ENCODE assay signal across 12 cellular contexts in the genomic region with DNA sequence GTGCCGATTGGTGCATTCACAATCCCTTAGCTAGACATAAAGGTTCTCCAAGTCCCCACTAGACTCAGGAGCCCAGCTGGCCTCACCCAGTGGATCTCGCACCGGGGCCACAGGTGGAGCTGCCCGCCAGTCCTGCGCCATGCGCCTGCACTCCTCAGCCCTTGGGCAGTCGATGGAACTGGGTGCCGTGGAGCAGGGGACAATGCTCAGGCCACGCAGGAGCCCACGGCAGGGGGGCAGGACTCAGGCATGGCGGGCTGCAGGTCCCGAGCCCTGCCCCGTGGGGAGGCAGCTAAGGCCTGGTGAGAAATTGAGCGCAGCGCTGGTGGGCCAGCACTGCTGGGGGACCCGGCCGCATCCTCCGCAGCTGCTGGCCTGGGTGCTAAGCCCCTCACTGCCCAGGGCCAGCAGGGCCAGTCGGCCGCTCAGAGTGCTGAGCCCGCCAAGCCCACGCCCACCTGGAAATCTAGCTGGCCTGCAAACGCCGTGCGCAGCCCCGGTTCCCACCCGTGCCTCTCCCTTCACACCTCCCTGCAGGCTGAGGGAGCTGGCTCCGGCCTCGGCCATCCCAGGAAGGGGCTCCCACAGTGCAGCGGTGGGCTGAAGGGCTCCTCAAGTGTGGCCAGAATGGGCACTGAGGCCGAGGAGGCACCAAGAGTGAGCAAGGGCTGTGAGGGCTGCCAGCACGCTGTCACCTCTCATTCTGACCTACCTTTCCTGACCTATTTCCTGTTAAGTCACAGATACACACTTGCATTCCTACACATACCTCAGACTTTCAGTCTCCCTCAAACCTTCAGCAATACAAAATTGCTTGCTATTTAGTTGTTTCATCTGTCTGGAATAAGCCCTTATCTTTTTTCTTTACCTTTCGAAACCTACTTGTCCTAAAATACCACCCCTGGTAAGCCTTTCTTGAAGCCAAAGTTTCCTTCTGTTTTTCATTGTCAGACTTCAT. TPM values are rescaled to one million over a fixed set of nuclear protein-coding genes. Genes with fewer than 3 reads are reported as not detected.
DNase-seq lines count a peak whose midpoint lies in the region; ATAC-seq, FAIRE-seq and TF ChIP-seq lines count a peak whose summit lies in the region.
"Had no signal": no experiment of that assay in that cellular context is flagged by ENCODE, and none has a peak within 500 bp of the region (broad histone marks: within the 10 kb centered on the region; RNA-seq: fewer than 3 reads in every experiment).

No MANE protein-coding gene starts in this region.

- H3K27ac ChIP-seq in endothelial cell of umbilical vein (ENCODE audit: insufficient read depth, low read depth, low read length): no peak overlapping the region
- no peak overlapping the region for H3K27ac ChIP-seq in pancreas
- H3K27ac ChIP-seq in ascending aorta: no peak overlapping the region
- H3K27ac ChIP-seq: brain microvascular endothelial cell, hepatocyte had no signal

- H3K9me1 ChIP-seq in endothelial cell of umbilical vein (replicated peaks; ENCODE audit: control insufficient read depth, extremely low read depth, insufficient read depth, low read length): no peaks in the 10 kb centered on the region

- H3K9me3 ChIP-seq in endothelial cell of umbilical vein (replicated peaks; ENCODE audit: control insufficient read depth, insufficient read depth, low read length) (no peaks in the 10 kb centered on the region), pancreas (no peaks in the 10 kb centered on the region), ascending aorta (no peaks in the 10 kb centered on the region)

- peaks cover 8% of the 10 kb centered on the region for H4K20me1 ChIP-seq in endothelial cell of umbilical vein (replicated peaks; ENCODE audit: control insufficient read depth, extremely low read depth, insufficient read depth, low read length)

- H3K36me3 ChIP-seq in endothelial cell of umbilical vein (ENCODE audit: control insufficient read depth in 2 of 2, extremely low read depth in 1 of 2, insufficient read depth in 2 of 2, low read length in 2 of 2): peaks cover 0 to 2% of the 10 kb centered on the region in 2 experiments
- no peaks in the 10 kb centered on the region for H3K36me3 ChIP-seq in pancreas
- H3K36me3 ChIP-seq in ascending aorta: peaks cover 0 to 5% of the 10 kb centered on the region in 2 donors

- WGBS in pancreas, 2 donors: 89 to 91% methylated on average over 33 of the region's 33 CpGs

- CTCF ChIA-PET in endothelial cell of umbilical vein (lab: Charles Lee): interaction anchor here (0.9 kb wide), 1 partner anchor 10 kb away, joined by 3 read pairs; no protein-coding TSS in a partner anchor

- H3K9ac ChIP-seq in endothelial cell of umbilical vein (replicated peaks; ENCODE audit: extremely low read depth, insufficient read depth, low read length): no peak overlapping the region

- no TSS peak for BruUV-seq in endothelial cell of umbilical vein (replicated peaks; lab: Mats Ljungman, UMichigan)

- H3K4me1 ChIP-seq in endothelial cell of umbilical vein (ENCODE audit: control insufficient read depth, extremely low read depth, insufficient read depth, low read length) (peaks cover 5% of the 10 kb centered on the region), pancreas (peaks cover 7 to 10% (median 10%) of the 10 kb centered on the region in 3 donors), ascending aorta (peaks cover 3 to 9% of the 10 kb centered on the region in 2 donors)

- no peak overlapping the region for H2AFZ ChIP-seq in endothelial cell of umbilical vein (ENCODE audit: low read depth, low read length)
- H2AFZ ChIP-seq: hepatocyte had no signal

- TF ChIP-seq CTCF in endothelial cell of umbilical vein (IDR thresholded peaks at IDR 0.05; ENCODE audit: extremely low read depth in 1 of 2, insufficient read depth in 1 of 2, low read depth in 1 of 2, low read length in 2 of 2) (no peak), pancreas (IDR thresholded peaks at IDR 0.05) (no peak), ascending aorta (IDR thresholded peaks at IDR 0.05) (no peak), omental fat pad (IDR thresholded peaks at IDR 0.05) (no peak)

- H3K79me2 ChIP-seq in endothelial cell of umbilical vein (ENCODE audit: control insufficient read depth, insufficient read depth, low read length): peaks cover 96% of the 10 kb centered on the region

- FAIRE-seq in endothelial cell of umbilical vein (lab: Jason Lieb, UNC): peak; percentile 62
- FAIRE-seq in pancreas (lab: Jason Lieb, UNC): no peak

- intact Hi-C loops in endothelial cell of umbilical vein (cut with micrococcal nuclease): no loop called here
- intact Hi-C loops in pancreas (cut with DNase I): no loop called here
- intact Hi-C loops in ascending aorta (cut with DNase I): no loop called here

- H3K4me3 ChIP-seq in endothelial cell of umbilical vein (replicated peaks in 1 of 3; ENCODE audit: insufficient read depth in 1 of 3, low read depth in 1 of 3, low read length in 3 of 3): no peak overlapping the region
- H3K4me3 ChIP-seq in pancreas: no peak overlapping the region
- H3K4me3 ChIP-seq in ascending aorta: no peak overlapping the region
- H3K4me3 ChIP-seq: hepatocyte had no signal

- H3K4me2 ChIP-seq in endothelial cell of umbilical vein (ENCODE audit: insufficient read depth, low read length): no peak overlapping the region
- H3K4me2 ChIP-seq: hepatocyte had no signal

- TF ChIP-seq POLR2A in endothelial cell of umbilical vein (IDR thresholded peaks at IDR 0.05; ENCODE audit: low read depth, low read length): no peak

- POLR2A ChIA-PET in endothelial cell of umbilical vein (lab: Charles Lee): no interaction called here

- ATAC-seq in SK-N-SH treated with all-trans-retinoic acid at 6 μM for 48 hours: peak; percentile 54; the same call in 2 of the 3 replicates
- ATAC-seq in pancreas: peak in 3 of 4 donors; percentile 38 to 58 (median 50)
- no peak for ATAC-seq in HG03045 (IDR thresholded peaks at IDR 0.05; ENCODE audit: unreplicated experiment)
- ATAC-seq in omental fat pad (ENCODE audit: low FRiP score): no peak
- ATAC-seq: left ventricle myocardium superior had no signal

- H3K27me3 ChIP-seq in endothelial cell of umbilical vein (ENCODE audit: control insufficient read depth in 2 of 2, insufficient read depth in 2 of 2, low read length in 2 of 2): no peaks in the 10 kb centered on the region
- no peaks in the 10 kb centered on the region for H3K27me3 ChIP-seq in pancreas
- no peaks in the 10 kb centered on the region for H3K27me3 ChIP-seq in ascending aorta
- H3K27me3 ChIP-seq: brain microvascular endothelial cell, hepatocyte had no signal

- dilution Hi-C loops in endothelial cell of umbilical vein (cut with MboI; ENCODE audit: extremely low pct_ligation_motif_present, low sequenced_read_pairs): no loop called here

- DNase-seq in activated CD8-positive, alpha-beta memory T cell treated with anti-CD3 and anti-CD28 coated beads, Interleukin-2, amount 50 U/mL, for 48 hours: peak; percentile 56
- no peak for DNase-seq in activated CD8-positive, alpha-beta memory T cell treated with anti-CD3 and anti-CD28 coated beads, Interleukin-2, amount 50 U/mL, for 4 hours
- no peak for DNase-seq in endothelial cell of umbilical vein (ENCODE audit: low read depth, low spot score)
- peak in 1 of 6 donors; percentile 56 for DNase-seq in pancreas
- no peak for DNase-seq in ascending aorta (ENCODE audit: low spot score in 2 of 2)
- no peak for DNase-seq in omental fat pad (ENCODE audit: low spot score)
- DNase-seq: brain microvascular endothelial cell, DMS 273 treated with DMSO at 0.1 percent for 48 hours, left ventricle myocardium superior had no signal

TF ChIP-seq in SK-N-SH treated with all-trans-retinoic acid at 6 μM for 48 hours, 23 proteins besides CTCF, POLR2A, EP300 and RAD21:
- TF ChIP-seq RARB (CRISPR knock-in tag; IDR thresholded peaks at IDR 0.05) (no peak), ISL1 (CRISPR knock-in tag; IDR thresholded peaks at IDR 0.05) (no peak), TCF4 (CRISPR knock-in tag; IDR thresholded peaks at IDR 0.05; ENCODE audit: borderline replicate concordance) (no peak)

TF ChIP-seq in endothelial cell of umbilical vein, 7 proteins besides CTCF, POLR2A, EP300 and RAD21:
- no peak for TF ChIP-seq JUN (IDR thresholded peaks at IDR 0.05; ENCODE audit: borderline replicate concordance, insufficient read depth, insufficient read length, low read depth)
- TF ChIP-seq EZH2 (IDR thresholded peaks at IDR 0.05; ENCODE audit: borderline replicate concordance, low read depth, low read length, severe bottlenecking): no peak
- TF ChIP-seq POLR2AphosphoS5 (IDR thresholded peaks at IDR 0.05; ENCODE audit: insufficient read depth, low read depth, low read length): no peak
- TF ChIP-seq, protein P1, sequence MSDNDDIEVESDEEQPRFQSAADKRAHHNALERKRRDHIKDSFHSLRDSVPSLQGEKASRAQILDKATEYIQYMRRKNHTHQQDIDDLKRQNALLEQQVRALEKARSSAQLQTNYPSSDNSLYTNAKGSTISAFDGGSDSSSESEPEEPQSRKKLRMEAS (IDR thresholded peaks at IDR 0.05; ENCODE audit: insufficient read depth, insufficient read length): no peak
- no peak for TF ChIP-seq FOS (IDR thresholded peaks at IDR 0.05; ENCODE audit: borderline replicate concordance, insufficient read depth, low read length)
- no peak for TF ChIP-seq GATA2 (IDR thresholded peaks at IDR 0.05; ENCODE audit: insufficient read depth, insufficient read length, low read depth, low read length)
- no peak for TF ChIP-seq MYC (IDR thresholded peaks at IDR 0.05; ENCODE audit: low read depth, low read length)

RNA-seq across cellular contexts. Expression of gene UBE2K, which starts 20.7 kb away (rescaled TPM):
- 90.3 and 97.8 TPM in 2 replicates for total RNA-seq in endothelial cell of umbilical vein
- 27.1 and 32.5 TPM in 2 replicates for polyA plus RNA-seq in endothelial cell of umbilical vein
- polyA plus RNA-seq in endothelial cell of umbilical vein (2011; cell fraction: cytosol; rRNA removed): 69.2 and 74.0 TPM in 2 replicates
- 22.2 and 28.8 TPM in 2 replicates for polyA plus RNA-seq in endothelial cell of umbilical vein (2011; cell fraction: nucleus; rRNA removed)
- 95.7 and 134 TPM in 2 replicates for polyA plus RNA-seq in endothelial cell of umbilical vein (2012)
- 24.0 and 29.8 TPM in 2 replicates for polyA minus RNA-seq in endothelial cell of umbilical vein
- 22.6 TPM for polyA minus RNA-seq in endothelial cell of umbilical vein (2011; cell fraction: cytosol; rRNA and poly(A)+ RNA removed)
- polyA minus RNA-seq in endothelial cell of umbilical vein (2011; cell fraction: nucleus; rRNA and poly(A)+ RNA removed): 17.6 and 18.8 TPM in 2 replicates
- total RNA-seq in pancreas: 10 to 100 TPM; 15.8 to 32.4 (median 24.8) TPM
- polyA plus RNA-seq in pancreas: 10 to 100 TPM; 14.1 to 18.2 TPM
- total RNA-seq in ascending aorta: 9.7 TPM
- total RNA-seq in omental fat pad: 10 to 100 TPM; 19.7 to 33.3 (median 25.8) TPM

Comparison
In these comparisons a context has a peak if more than half of its experiments do, and no peak if none do; other contexts are left out.
1. ATAC-seq: peak in SK-N-SH treated with all-trans-retinoic acid at 6 μM for 48 hours (single experiment) and pancreas (3 of 4); none in HG03045 (single experiment) and omental fat pad (single experiment).